1 cellular context compared by ENCODE assay signal in genomic region chr5:25649628-25650265, GRCh38.
TF ChIP-seq lines count a peak whose summit lies in the region.

No MANE protein-coding gene starts in this region.

TF ChIP-seq in WTC11, 78 proteins besides CTCF, POLR2A, EP300 and RAD21 (continued from another document):
- no peak for TF ChIP-seq USF2 (CRISPR knock-in tag; IDR thresholded peaks at IDR 0.05)
- TF ChIP-seq TEAD4 (CRISPR knock-in tag; IDR thresholded peaks at IDR 0.05) = no peak
- no peak for TF ChIP-seq NR3C1 (CRISPR knock-in tag; conservative IDR thresholded peaks at IDR 0.05; ENCODE audit: low read depth)
- TF ChIP-seq GRHL2 (CRISPR knock-in tag; IDR thresholded peaks at IDR 0.05; ENCODE audit: insufficient replicate concordance, severe bottlenecking) = no peak
- no peak for TF ChIP-seq RELA (CRISPR knock-in tag; IDR thresholded peaks at IDR 0.05; ENCODE audit: borderline replicate concordance)
